In genomic region chr10:8060010-8060703, GRCh38 we compare ENCODE assay signal across 9 cellular contexts. TPM values are rescaled to one million over a fixed set of nuclear protein-coding genes. Genes with fewer than 3 reads are reported as not detected.
DNase-seq lines count a peak whose midpoint lies in the region; ATAC-seq and TF ChIP-seq lines count a peak whose summit lies in the region.
"Had no signal": no experiment of that assay in that cellular context is flagged by ENCODE, and none has a peak within 500 bp of the region (broad histone marks: within the 10 kb centered on the region; RNA-seq: fewer than 3 reads in every experiment).

No MANE protein-coding gene starts in this region.

- H3K9me3 Mint-ChIP-seq in activated naive CD4-positive, alpha-beta T cell treated with anti-CD3 and anti-CD28 coated beads, Interleukin-2, amount 50 U/mL, for 24 hours: no peaks in the 10 kb centered on the region

- no peak for TF ChIP-seq CTCF in DND-41 (IDR thresholded peaks at IDR 0.05; ENCODE audit: borderline replicate concordance, extremely low read depth, low read length, poor library complexity, severe bottlenecking)
- peak; percentile 5 for TF ChIP-seq CTCF in parathyroid adenoma (IDR thresholded peaks at IDR 0.05)
- TF ChIP-seq CTCF in gastroesophageal sphincter (IDR thresholded peaks at IDR 0.05): no peak

- TF ChIP-seq POLR2A in gastroesophageal sphincter (IDR thresholded peaks at IDR 0.05): no peak

- ATAC-seq in DND-41 (ENCODE audit: insufficient read depth, low read depth) (peak; percentile 77), GM21529 (IDR thresholded peaks at IDR 0.05; ENCODE audit: unreplicated experiment) (peak; percentile 57), gastroesophageal sphincter (no peak)
- ATAC-seq: HCT116 had no signal

- WGBS in gastroesophageal sphincter (ENCODE audit: low coverage in 1 of 2), 2 donors: 15 to 32% methylated on average over 12 to 13 of the region's 15 CpGs

- H3K27ac ChIP-seq in DND-41 (ENCODE audit: low read length) (peak overlapping the region; percentile 95), parathyroid adenoma (peak overlapping the region; percentile 98), gastroesophageal sphincter (no peak overlapping the region), SJCRH30 (no peak overlapping the region)

- H3K4me1 Mint-ChIP-seq in activated naive CD4-positive, alpha-beta T cell treated with anti-CD3 and anti-CD28 coated beads, Interleukin-2, amount 50 U/mL, for 24 hours: peaks cover 82% of the 10 kb centered on the region

- H3K9ac ChIP-seq in DND-41 (ENCODE audit: low read depth, low read length): peak overlapping the region; percentile 94
- H3K9ac ChIP-seq in parathyroid adenoma: peak overlapping the region; percentile 86

- no peaks in the 10 kb centered on the region for H3K27me3 ChIP-seq in DND-41 (ENCODE audit: insufficient read depth, low read length, poor library complexity)
- H3K27me3 ChIP-seq in parathyroid adenoma (ENCODE audit: control insufficient read depth, insufficient read depth, low read length): no peaks in the 10 kb centered on the region
- H3K27me3 ChIP-seq in gastroesophageal sphincter: peaks cover 97% of the 10 kb centered on the region
- H3K27me3 ChIP-seq in SJCRH30: no peaks in the 10 kb centered on the region

- H3K4me3 ChIP-seq in DND-41 (ENCODE audit: low read depth in 1 of 2, low read length in 2 of 2) (peak overlapping the region; percentile 18 to 65; a peak in 3 of 4 replicates), parathyroid adenoma (ENCODE audit: low read depth, low read length) (peak overlapping the region; percentile 79), gastroesophageal sphincter (no peak overlapping the region), SJCRH30 (no peak overlapping the region)

- TF ChIP-seq EP300 in gastroesophageal sphincter (IDR thresholded peaks at IDR 0.05): no peak

- peaks cover 14% of the 10 kb centered on the region for H3K36me3 Mint-ChIP-seq in activated naive CD4-positive, alpha-beta T cell treated with anti-CD3 and anti-CD28 coated beads, Interleukin-2, amount 50 U/mL, for 24 hours

- H3K27me3 Mint-ChIP-seq in activated naive CD4-positive, alpha-beta T cell treated with anti-CD3 and anti-CD28 coated beads, Interleukin-2, amount 50 U/mL, for 24 hours: no peaks in the 10 kb centered on the region

- H3K4me2 ChIP-seq in DND-41 (ENCODE audit: insufficient read depth, low read length) (peak overlapping the region; percentile 70), parathyroid adenoma (ENCODE audit: low read length) (peak overlapping the region; percentile 88)

- H3K27ac Mint-ChIP-seq in activated naive CD4-positive, alpha-beta T cell treated with anti-CD3 and anti-CD28 coated beads, Interleukin-2, amount 50 U/mL, for 24 hours: peak overlapping the region; percentile 88

- H3K9me3 ChIP-seq in DND-41 (ENCODE audit: insufficient read depth, low read length, severe bottlenecking) (no peaks in the 10 kb centered on the region), parathyroid adenoma (ENCODE audit: control insufficient read depth, low read length) (no peaks in the 10 kb centered on the region), gastroesophageal sphincter (no peaks in the 10 kb centered on the region), SJCRH30 (replicated peaks) (no peaks in the 10 kb centered on the region)

- H3K79me2 ChIP-seq in DND-41 (ENCODE audit: insufficient read depth, low read length) (peaks cover 100% of the 10 kb centered on the region), parathyroid adenoma (peaks cover 75% of the 10 kb centered on the region)

- H4K20me1 ChIP-seq in DND-41 (ENCODE audit: insufficient read depth, low read length): peaks cover 67% of the 10 kb centered on the region

- DNase-seq in DND-41: peak; percentile 91
- DNase-seq in LHCN-M2 (ENCODE audit: low read depth): peak; percentile 23
- no peak for DNase-seq in SJCRH30
- DNase-seq in COLO829 (ENCODE audit: low spot score): no peak

- H3K4me1 ChIP-seq in DND-41 (ENCODE audit: insufficient read depth, low read length): peaks cover 79% of the 10 kb centered on the region
- H3K4me1 ChIP-seq in parathyroid adenoma: no peaks in the 10 kb centered on the region
- H3K4me1 ChIP-seq in gastroesophageal sphincter: peaks cover 0 to 10% (median under 1%) of the 10 kb centered on the region in 3 donors
- no peaks in the 10 kb centered on the region for H3K4me1 ChIP-seq in SJCRH30

- H3K36me3 ChIP-seq in DND-41 (ENCODE audit: insufficient read depth, low read length) (peaks cover 94% of the 10 kb centered on the region), parathyroid adenoma (ENCODE audit: control insufficient read depth, insufficient read depth, low read length) (peaks cover 33% of the 10 kb centered on the region), gastroesophageal sphincter (no peaks in the 10 kb centered on the region), SJCRH30 (no peaks in the 10 kb centered on the region)

- H2AFZ ChIP-seq in DND-41 (ENCODE audit: low read depth, low read length) (no peak overlapping the region), parathyroid adenoma (no peak overlapping the region)

- peak overlapping the region; percentile 99 for H3K4me3 Mint-ChIP-seq in activated naive CD4-positive, alpha-beta T cell treated with anti-CD3 and anti-CD28 coated beads, Interleukin-2, amount 50 U/mL, for 24 hours

RNA-seq across cellular contexts. Expression of gene GATA3, which starts 5.7 kb away (rescaled TPM):
- total RNA-seq in LHCN-M2 (2014; rRNA removed) (not detected in 2 replicates), gastroesophageal sphincter (under 1 TPM in 1 of 4 donors, not detected in 3; 0.35 TPM)
- 0.06 TPM for polyA plus RNA-seq in LHCN-M2 (2012)
- total RNA-seq in SJCRH30 (2014; rRNA removed; shearing (Covaris generic)): 0.53 and 1.2 TPM in 2 replicates

Comparison
In these comparisons a context has a peak if more than half of its experiments do, and no peak if none do; other contexts are left out.
1. DNase-seq: peak in DND-41 (single experiment) and LHCN-M2 (single experiment); none in SJCRH30 (0 of 2) and COLO829 (single experiment).
2. H3K27ac ChIP-seq: peak in DND-41 (single experiment) and parathyroid adenoma (single experiment); none in gastroesophageal sphincter (0 of 4) and SJCRH30 (single experiment).
3. H3K4me3 ChIP-seq: peak in DND-41 (2 of 2) and parathyroid adenoma (single experiment); none in gastroesophageal sphincter (0 of 2) and SJCRH30 (single experiment).